In the genomic region with DNA sequence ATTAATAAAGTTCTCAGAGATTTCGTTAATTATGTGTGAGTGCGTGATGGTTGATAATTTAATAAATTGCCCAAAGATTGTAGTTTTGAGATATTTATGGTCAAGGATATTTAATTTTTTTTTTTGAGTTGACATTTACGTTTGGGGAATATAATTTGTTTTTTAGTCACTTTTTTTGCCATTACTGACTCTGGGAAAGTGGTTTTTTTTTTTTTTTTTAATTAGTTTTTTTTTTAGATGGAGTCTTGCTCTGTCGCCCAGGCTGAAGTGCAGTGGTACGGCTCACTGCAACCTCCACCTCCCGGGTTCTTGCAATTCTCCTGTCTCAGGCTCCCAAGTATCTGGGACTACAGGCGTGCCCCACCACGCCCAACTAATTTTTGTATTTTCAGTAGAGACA, we compare ENCODE assay signal across 1 cellular context.
TF ChIP-seq lines count a peak whose summit lies in the region.

No MANE protein-coding gene starts in this region.

TF ChIP-seq in HepG2, 621 proteins besides CTCF, POLR2A, EP300 and RAD21:
- no peak for TF ChIP-seq EZH2 (conservative IDR thresholded peaks at IDR 0.05; ENCODE audit: low read depth, low read length)
- TF ChIP-seq ZNF570 (CRISPR knock-in tag; IDR thresholded peaks at IDR 0.05; ENCODE audit: borderline replicate concordance), result no peak
- TF ChIP-seq, protein P1, sequence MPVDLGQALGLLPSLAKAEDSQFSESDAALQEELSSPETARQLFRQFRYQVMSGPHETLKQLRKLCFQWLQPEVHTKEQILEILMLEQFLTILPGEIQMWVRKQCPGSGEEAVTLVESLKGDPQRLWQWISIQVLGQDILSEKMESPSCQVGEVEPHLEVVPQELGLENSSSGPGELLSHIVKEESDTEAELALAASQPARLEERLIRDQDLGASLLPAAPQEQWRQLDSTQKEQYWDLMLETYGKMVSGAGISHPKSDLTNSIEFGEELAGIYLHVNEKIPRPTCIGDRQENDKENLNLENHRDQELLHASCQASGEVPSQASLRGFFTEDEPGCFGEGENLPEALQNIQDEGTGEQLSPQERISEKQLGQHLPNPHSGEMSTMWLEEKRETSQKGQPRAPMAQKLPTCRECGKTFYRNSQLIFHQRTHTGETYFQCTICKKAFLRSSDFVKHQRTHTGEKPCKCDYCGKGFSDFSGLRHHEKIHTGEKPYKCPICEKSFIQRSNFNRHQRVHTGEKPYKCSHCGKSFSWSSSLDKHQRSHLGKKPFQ (CRISPR knock-in tag; IDR thresholded peaks at IDR 0.05; ENCODE audit: insufficient replicate concordance), result no peak
- no peak for TF ChIP-seq ZNF282 (IDR thresholded peaks at IDR 0.05; ENCODE audit: partially characterized antibody)
- TF ChIP-seq, protein P2, sequence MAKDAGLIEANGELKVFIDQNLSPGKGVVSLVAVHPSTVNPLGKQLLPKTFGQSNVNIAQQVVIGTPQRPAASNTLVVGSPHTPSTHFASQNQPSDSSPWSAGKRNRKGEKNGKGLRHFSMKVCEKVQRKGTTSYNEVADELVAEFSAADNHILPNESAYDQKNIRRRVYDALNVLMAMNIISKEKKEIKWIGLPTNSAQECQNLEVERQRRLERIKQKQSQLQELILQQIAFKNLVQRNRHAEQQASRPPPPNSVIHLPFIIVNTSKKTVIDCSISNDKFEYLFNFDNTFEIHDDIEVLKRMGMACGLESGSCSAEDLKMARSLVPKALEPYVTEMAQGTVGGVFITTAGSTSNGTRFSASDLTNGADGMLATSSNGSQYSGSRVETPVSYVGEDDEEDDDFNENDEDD (CRISPR knock-in tag; IDR thresholded peaks at IDR 0.05; ENCODE audit: borderline replicate concordance), result no peak
- no peak for TF ChIP-seq ZSCAN25 (CRISPR knock-in tag; IDR thresholded peaks at IDR 0.05)
- TF ChIP-seq, protein P3, sequence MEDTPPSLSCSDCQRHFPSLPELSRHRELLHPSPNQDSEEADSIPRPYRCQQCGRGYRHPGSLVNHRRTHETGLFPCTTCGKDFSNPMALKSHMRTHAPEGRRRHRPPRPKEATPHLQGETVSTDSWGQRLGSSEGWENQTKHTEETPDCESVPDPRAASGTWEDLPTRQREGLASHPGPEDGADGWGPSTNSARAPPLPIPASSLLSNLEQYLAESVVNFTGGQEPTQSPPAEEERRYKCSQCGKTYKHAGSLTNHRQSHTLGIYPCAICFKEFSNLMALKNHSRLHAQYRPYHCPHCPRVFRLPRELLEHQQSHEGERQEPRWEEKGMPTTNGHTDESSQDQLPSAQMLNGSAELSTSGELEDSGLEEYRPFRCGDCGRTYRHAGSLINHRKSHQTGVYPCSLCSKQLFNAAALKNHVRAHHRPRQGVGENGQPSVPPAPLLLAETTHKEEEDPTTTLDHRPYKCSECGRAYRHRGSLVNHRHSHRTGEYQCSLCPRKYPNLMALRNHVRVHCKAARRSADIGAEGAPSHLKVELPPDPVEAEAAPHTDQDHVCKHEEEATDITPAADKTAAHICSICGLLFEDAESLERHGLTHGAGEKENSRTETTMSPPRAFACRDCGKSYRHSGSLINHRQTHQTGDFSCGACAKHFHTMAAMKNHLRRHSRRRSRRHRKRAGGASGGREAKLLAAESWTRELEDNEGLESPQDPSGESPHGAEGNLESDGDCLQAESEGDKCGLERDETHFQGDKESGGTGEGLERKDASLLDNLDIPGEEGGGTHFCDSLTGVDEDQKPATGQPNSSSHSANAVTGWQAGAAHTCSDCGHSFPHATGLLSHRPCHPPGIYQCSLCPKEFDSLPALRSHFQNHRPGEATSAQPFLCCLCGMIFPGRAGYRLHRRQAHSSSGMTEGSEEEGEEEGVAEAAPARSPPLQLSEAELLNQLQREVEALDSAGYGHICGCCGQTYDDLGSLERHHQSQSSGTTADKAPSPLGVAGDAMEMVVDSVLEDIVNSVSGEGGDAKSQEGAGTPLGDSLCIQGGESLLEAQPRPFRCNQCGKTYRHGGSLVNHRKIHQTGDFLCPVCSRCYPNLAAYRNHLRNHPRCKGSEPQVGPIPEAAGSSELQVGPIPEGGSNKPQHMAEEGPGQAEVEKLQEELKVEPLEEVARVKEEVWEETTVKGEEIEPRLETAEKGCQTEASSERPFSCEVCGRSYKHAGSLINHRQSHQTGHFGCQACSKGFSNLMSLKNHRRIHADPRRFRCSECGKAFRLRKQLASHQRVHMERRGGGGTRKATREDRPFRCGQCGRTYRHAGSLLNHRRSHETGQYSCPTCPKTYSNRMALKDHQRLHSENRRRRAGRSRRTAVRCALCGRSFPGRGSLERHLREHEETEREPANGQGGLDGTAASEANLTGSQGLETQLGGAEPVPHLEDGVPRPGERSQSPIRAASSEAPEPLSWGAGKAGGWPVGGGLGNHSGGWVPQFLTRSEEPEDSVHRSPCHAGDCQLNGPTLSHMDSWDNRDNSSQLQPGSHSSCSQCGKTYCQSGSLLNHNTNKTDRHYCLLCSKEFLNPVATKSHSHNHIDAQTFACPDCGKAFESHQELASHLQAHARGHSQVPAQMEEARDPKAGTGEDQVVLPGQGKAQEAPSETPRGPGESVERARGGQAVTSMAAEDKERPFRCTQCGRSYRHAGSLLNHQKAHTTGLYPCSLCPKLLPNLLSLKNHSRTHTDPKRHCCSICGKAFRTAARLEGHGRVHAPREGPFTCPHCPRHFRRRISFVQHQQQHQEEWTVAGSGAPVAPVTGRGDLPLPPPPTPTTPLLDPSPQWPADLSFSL (CRISPR knock-in tag; IDR thresholded peaks at IDR 0.05), result no peak
- no peak for TF ChIP-seq ZNF775 (CRISPR knock-in tag; IDR thresholded peaks at IDR 0.05; ENCODE audit: borderline replicate concordance)
- TF ChIP-seq ZNF644 (CRISPR knock-in tag; IDR thresholded peaks at IDR 0.05; ENCODE audit: low read depth), result no peak
- TF ChIP-seq ZBTB42 (CRISPR knock-in tag; IDR thresholded peaks at IDR 0.05), result no peak
- TF ChIP-seq AKAP8 (CRISPR knock-in tag; IDR thresholded peaks at IDR 0.05), result no peak
- TF ChIP-seq MED13 (CRISPR knock-in tag; IDR thresholded peaks at IDR 0.05), result no peak
- no peak for TF ChIP-seq TAF1 (CRISPR knock-in tag; IDR thresholded peaks at IDR 0.05)
- TF ChIP-seq, protein P4, sequence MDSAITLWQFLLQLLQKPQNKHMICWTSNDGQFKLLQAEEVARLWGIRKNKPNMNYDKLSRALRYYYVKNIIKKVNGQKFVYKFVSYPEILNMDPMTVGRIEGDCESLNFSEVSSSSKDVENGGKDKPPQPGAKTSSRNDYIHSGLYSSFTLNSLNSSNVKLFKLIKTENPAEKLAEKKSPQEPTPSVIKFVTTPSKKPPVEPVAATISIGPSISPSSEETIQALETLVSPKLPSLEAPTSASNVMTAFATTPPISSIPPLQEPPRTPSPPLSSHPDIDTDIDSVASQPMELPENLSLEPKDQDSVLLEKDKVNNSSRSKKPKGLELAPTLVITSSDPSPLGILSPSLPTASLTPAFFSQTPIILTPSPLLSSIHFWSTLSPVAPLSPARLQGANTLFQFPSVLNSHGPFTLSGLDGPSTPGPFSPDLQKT (CRISPR knock-in tag; IDR thresholded peaks at IDR 0.05; ENCODE audit: borderline replicate concordance), result no peak
- TF ChIP-seq NFE2L2 (IDR thresholded peaks at IDR 0.05; ENCODE audit: low read length), result no peak
- TF ChIP-seq HDAC1 (CRISPR knock-in tag; IDR thresholded peaks at IDR 0.05), result no peak
